ENCODE assay signal across 10 cellular contexts in genomic region chr20:50338479-50339195, GRCh38.
A peak's percentile ranks its signal among the peaks of the same experiment; 100 is the strongest.
DNase-seq lines count a peak whose midpoint lies in the region; ATAC-seq and TF ChIP-seq lines count a peak whose summit lies in the region.
"Had no signal": no experiment of that assay in that cellular context is flagged by ENCODE, and none has a peak within 500 bp of the region (broad histone marks: within the 10 kb centered on the region; RNA-seq: fewer than 3 reads in every experiment).

No MANE protein-coding gene starts in this region.

- H3K4me2 ChIP-seq in IMR-90 (ENCODE audit: low read depth, low read length): peak overlapping the region; percentile 66

- peak overlapping the region; percentile 20 for H3K14ac ChIP-seq in IMR-90 (replicated peaks; ENCODE audit: low read depth, low read length)

- BruUV-seq in IMR-90 (replicated peaks; lab: Mats Ljungman, UMichigan): no TSS peak

- H3K4ac ChIP-seq in IMR-90 (ENCODE audit: low read depth, low read length): peak overlapping the region; percentile 93

- dilution Hi-C loops in IMR-90 (cut with HindIII; ENCODE audit: low sequenced_read_pairs, unreplicated experiment): no loop called here

- no peak overlapping the region for H3K56ac ChIP-seq in IMR-90 (ENCODE audit: extremely low read depth, insufficient read depth, low read length)

- peak overlapping the region; percentile 99; the same call in 2 of the 3 replicates for H2BK15ac ChIP-seq in IMR-90 (ENCODE audit: low read depth, low read length)

- TF ChIP-seq POLR2A in IMR-90 (IDR thresholded peaks at IDR 0.05; ENCODE audit: low read depth, low read length): no peak

- CTCF ChIA-PET in IMR-90 (lab: Yijun Ruan, JAX): interaction anchor here (0.6 kb wide), 1 partner anchor 110 kb away, joined by 6 read pairs; no protein-coding TSS in a partner anchor

- H3K27me3 ChIP-seq in IMR-90 (ENCODE audit: control insufficient read depth, insufficient read depth, low read length): no peaks in the 10 kb centered on the region

- H2AK9ac ChIP-seq in IMR-90 (replicated peaks; ENCODE audit: low read depth, low read length, poor library complexity): no peak overlapping the region

- no peaks in the 10 kb centered on the region for H3K9me3 ChIP-seq in IMR-90 (ENCODE audit: control insufficient read depth, insufficient read depth, low read length)

- peaks cover 19% of the 10 kb centered on the region for H3K4me1 ChIP-seq in IMR-90 (ENCODE audit: control insufficient read depth, insufficient read depth, low read length)

- no peak for TF ChIP-seq CTCF in IMR-90 (conservative IDR thresholded peaks at IDR 0.05; ENCODE audit: low read depth, low read length)

- no peaks in the 10 kb centered on the region for H3K27me3 Mint-ChIP-seq in activated T-cell treated with anti-CD3 and anti-CD28 coated beads, Interleukin-2, amount 50 U/mL, for 24 hours

- POLR2A ChIA-PET in IMR-90 (lab: Charles Lee; ENCODE audit: unreplicated experiment): no interaction called here

- TF ChIP-seq RAD21 in IMR-90 (IDR thresholded peaks at IDR 0.05; ENCODE audit: low read length): no peak

- peaks cover 13% of the 10 kb centered on the region for H3K9me1 ChIP-seq in IMR-90 (ENCODE audit: insufficient read depth, low read length)

- H3K79me1 ChIP-seq in IMR-90 (ENCODE audit: low read depth in 1 of 2, low read length in 2 of 2): peaks cover 0 to 3% of the 10 kb centered on the region in 2 experiments; a peak in 1 of 4 replicates

- H3K27ac Mint-ChIP-seq in activated T-cell treated with anti-CD3 and anti-CD28 coated beads, Interleukin-2, amount 50 U/mL, for 24 hours: peak overlapping the region; percentile 99

- H3K23ac ChIP-seq in IMR-90 (ENCODE audit: low read depth, low read length): peak overlapping the region; percentile 33; the same call in 1 of the 2 replicates

- H4K20me1 ChIP-seq in IMR-90 (ENCODE audit: insufficient read depth, low read length): no peaks in the 10 kb centered on the region

- H2AFZ ChIP-seq in IMR-90 (replicated peaks; ENCODE audit: low read length, poor library complexity): peak overlapping the region; percentile 86

- H2BK5ac ChIP-seq in IMR-90 (ENCODE audit: low read depth, low read length, poor library complexity, severe bottlenecking): peak overlapping the region; percentile 22

- peak overlapping the region; percentile 64 for H3K27ac ChIP-seq in IMR-90 (ENCODE audit: insufficient read depth, low read length)

- WGBS in IMR-90 (ENCODE audit: extremely low coverage in 2 of 2, insufficient read length in 1 of 2), 2 experiments: no CpG with 5 or more reads among the region's 9 CpGs

- peak overlapping the region; percentile 65 for H4K5ac ChIP-seq in IMR-90 (ENCODE audit: low read depth, low read length)

- no peak overlapping the region for H3K4me3 ChIP-seq in IMR-90 (ENCODE audit: insufficient read depth, low read depth, low read length)

- peak; percentile 74 for DNase-seq in GF-D8 (lab: John Stamatoyannopoulos, UW)
- DNase-seq in IMR-90: peak; percentile 23
- peak; percentile 77 for DNase-seq in activated T-cell treated with anti-CD3 and anti-CD28 coated beads, Interleukin-2, amount 50 U/mL, for 24 hours
- DNase-seq in kidney glomerular epithelial cell (lab: John Stamatoyannopoulos, UW): peak; percentile 23
- peak; percentile 9 for DNase-seq in stimulated activated CD8-positive, alpha-beta memory T cell treated with anti-CD3 and anti-CD28 coated beads, Interleukin-12 subunit alpha, Interleukin-12 subunit beta, amount 100 ng/mL, for 4 hours (ENCODE audit: low read depth)
- DNase-seq in cortex of kidney (lab: John Stamatoyannopoulos, UW): no peak
- no peak for DNase-seq in OCI-M2 (lab: John Stamatoyannopoulos, UW; ENCODE audit: unreplicated experiment)

- peak overlapping the region; percentile 72 for H2AK5ac ChIP-seq in IMR-90 (ENCODE audit: low read depth, low read length)

- peak overlapping the region; percentile 24 for H3K9ac ChIP-seq in IMR-90 (ENCODE audit: low read depth, low read length)

- H3K4me1 Mint-ChIP-seq in activated T-cell treated with anti-CD3 and anti-CD28 coated beads, Interleukin-2, amount 50 U/mL, for 24 hours (ENCODE audit: low read depth): peaks cover 63% of the 10 kb centered on the region

- peak overlapping the region; percentile 32 to 95; a peak in 3 of 4 replicates for H4K8ac ChIP-seq in IMR-90 (ENCODE audit: low read depth in 2 of 2, low read length in 2 of 2)

- peak overlapping the region; percentile 50 for H4K91ac ChIP-seq in IMR-90 (ENCODE audit: insufficient read depth, low read depth, low read length)

- ATAC-seq in GM21447 (IDR thresholded peaks at IDR 0.05; ENCODE audit: unreplicated experiment) (peak; percentile 60), IMR-90 (ENCODE audit: low read depth) (no peak)
- ATAC-seq: Panc1 had no signal

- intact Hi-C loops in IMR-90 (cut with micrococcal nuclease): no loop called here

- H3K4me3 Mint-ChIP-seq in activated T-cell treated with anti-CD3 and anti-CD28 coated beads, Interleukin-2, amount 50 U/mL, for 24 hours: peak overlapping the region; percentile 70
- H3K4me3 Mint-ChIP-seq: nephron had no signal

- peak overlapping the region; percentile 93 for H2BK120ac ChIP-seq in IMR-90 (ENCODE audit: low read depth, low read length)

- no peaks in the 10 kb centered on the region for H3K36me3 Mint-ChIP-seq in activated T-cell treated with anti-CD3 and anti-CD28 coated beads, Interleukin-2, amount 50 U/mL, for 24 hours (ENCODE audit: low read depth)

- H2BK20ac ChIP-seq in IMR-90 (ENCODE audit: low read depth, low read length): peak overlapping the region; percentile 76

- H3K9me3 Mint-ChIP-seq in activated T-cell treated with anti-CD3 and anti-CD28 coated beads, Interleukin-2, amount 50 U/mL, for 24 hours: no peaks in the 10 kb centered on the region
- H3K9me3 Mint-ChIP-seq: nephron had no signal

- in situ Hi-C loops in IMR-90 (cut with MboI; ENCODE audit: low sequenced_read_pairs): no loop called here

- no peaks in the 10 kb centered on the region for H3K36me3 ChIP-seq in IMR-90 (ENCODE audit: control insufficient read depth, insufficient read depth, low read length)

- peak overlapping the region; percentile 30; the same call in 1 of the 2 replicates for H3K18ac ChIP-seq in IMR-90 (ENCODE audit: low read depth, low read length)

TF ChIP-seq in IMR-90, 13 proteins besides CTCF, POLR2A, EP300 and RAD21:
- no peak for TF ChIP-seq NFE2L2 (IDR thresholded peaks at IDR 0.05; ENCODE audit: low read depth, low read length)
- TF ChIP-seq MAFK (IDR thresholded peaks at IDR 0.05; ENCODE audit: low read depth, low read length): peak; percentile 100
- TF ChIP-seq RFX5 (IDR thresholded peaks at IDR 0.05; ENCODE audit: low read depth, low read length): no peak

Comparison
In these comparisons a context has a peak if more than half of its experiments do, and no peak if none do; other contexts are left out.
1. DNase-seq: peak in GF-D8 (single experiment), IMR-90 (single experiment), activated T-cell treated with anti-CD3 and anti-CD28 coated beads, Interleukin-2, amount 50 U/mL, for 24 hours (single experiment), kidney glomerular epithelial cell (single experiment) and stimulated activated CD8-positive, alpha-beta memory T cell treated with anti-CD3 and anti-CD28 coated beads, Interleukin-12 subunit alpha, Interleukin-12 subunit beta, amount 100 ng/mL, for 4 hours (single experiment); none in cortex of kidney (single experiment) and OCI-M2 (single experiment).